8 cellular contexts compared by ENCODE assay signal in the genomic region with DNA sequence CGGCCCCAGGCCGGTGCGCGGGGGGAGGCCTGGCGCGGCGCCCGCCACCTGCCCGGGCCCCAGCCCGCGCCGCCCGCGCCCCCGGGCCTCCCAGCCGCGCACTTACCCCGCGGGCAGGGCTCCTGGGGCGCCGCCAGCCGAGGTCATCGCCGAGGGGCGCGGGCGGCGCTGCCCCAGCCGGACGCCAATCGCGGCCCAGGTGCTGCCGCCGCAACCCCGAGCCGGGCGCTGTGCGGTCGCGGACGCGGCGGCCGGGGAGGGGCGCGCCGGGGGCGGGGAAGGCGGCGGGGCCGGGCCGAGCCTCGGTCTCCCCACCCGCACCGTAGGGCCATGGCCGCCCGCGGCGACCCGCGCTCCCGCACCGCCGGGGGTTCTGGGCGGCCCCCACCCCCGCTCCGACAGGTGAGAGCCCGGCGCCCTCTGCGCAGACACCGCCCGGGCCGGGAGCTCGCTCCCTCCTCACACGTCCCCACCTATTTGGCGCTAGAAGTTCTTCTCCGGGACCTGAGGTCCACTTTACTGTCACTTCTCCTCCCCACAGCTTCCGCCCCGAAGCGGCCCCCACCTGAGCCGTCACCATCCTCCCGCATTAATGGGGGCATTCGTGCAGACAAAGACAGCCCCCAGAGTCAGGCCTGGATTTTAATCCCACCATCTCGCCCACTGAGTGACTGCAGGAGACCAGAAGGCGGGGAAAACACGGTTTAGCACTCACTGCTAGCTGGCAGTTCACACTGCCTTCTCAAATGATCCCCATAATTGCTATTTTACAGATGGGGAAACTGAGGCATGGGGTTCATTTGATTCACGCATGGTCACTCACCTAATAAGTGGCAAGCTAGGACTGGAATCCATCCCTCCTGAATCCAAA. TPM values are rescaled to one million over a fixed set of nuclear protein-coding genes. Genes with fewer than 3 reads are reported as not detected.
DNase-seq lines count a peak whose midpoint lies in the region; ATAC-seq and TF ChIP-seq lines count a peak whose summit lies in the region.

A gene (minus strand): TSS at position 232 of the 871 bp plus-strand sequence. CDS start 85 bp downstream, at position 147.

- no peak for DNase-seq in activated CD8-positive, alpha-beta memory T cell treated with anti-CD3 and anti-CD28 coated beads, Interleukin-2, amount 10 ng/mL, durations not matched to agents 7 days and 5 days
- no peak for DNase-seq in activated CD8-positive, alpha-beta memory T cell treated with anti-CD3 and anti-CD28 coated beads for 24 hours
- DNase-seq in activated B cell treated with CpG ODN at 0.5 μM for 24 hours (no peak), heart left ventricle (no peak), sciatic nerve (ENCODE audit: low spot score) (peak; percentile 33), NOMO-1 (lab: John Stamatoyannopoulos, UW; ENCODE audit: unreplicated experiment in 2 of 2) (no peak), kidney tubule cell (ENCODE audit: low spot score) (no peak)

- intact Hi-C loops in activated B cell treated with CpG ODN at 0.5 μM for 24 hours (cut with micrococcal nuclease) (no loop called here), heart left ventricle (cut with DNase I) (no loop called here), sciatic nerve (cut with DNase I) (no loop called here)

- H3K9me3 ChIP-seq in heart left ventricle: no peaks in the 10 kb centered on the region

- POLR2A ChIA-PET in activated B cell treated with CpG ODN at 0.5 μM for 24 hours (lab: Charles Lee): no interaction called here

- H3K9me3 Mint-ChIP-seq in activated CD8-positive, alpha-beta memory T cell treated with anti-CD3 and anti-CD28 coated beads, Interleukin-2, amount 10 ng/mL, durations not matched to agents 7 days and 5 days (ENCODE audit: low read depth): no peaks in the 10 kb centered on the region
- H3K9me3 Mint-ChIP-seq in activated B cell treated with CpG ODN at 0.5 μM for 24 hours: no peaks in the 10 kb centered on the region

- H3K4me3 ChIP-seq in heart left ventricle: peak within 1 kb of the TSS; percentile 16 to 69 (median 56)

- ATAC-seq in activated CD8-positive, alpha-beta memory T cell treated with anti-CD3 and anti-CD28 coated beads, Interleukin-2, amount 10 ng/mL, durations not matched to agents 7 days and 5 days: peak; percentile 33
- no peak for ATAC-seq in activated B cell treated with CpG ODN at 0.5 μM for 24 hours (ENCODE audit: low read depth)
- no peak for ATAC-seq in heart left ventricle
- peak; percentile 29 for ATAC-seq in sciatic nerve
- no peak for ATAC-seq in HG03159 (IDR thresholded peaks at IDR 0.05; ENCODE audit: unreplicated experiment)

- peaks cover 0 to 38% (median 12%) of the 10 kb centered on the region in 12 donors for H3K4me1 ChIP-seq in heart left ventricle

- peak within 1 kb of the TSS; percentile 55 for H3K4me3 Mint-ChIP-seq in activated CD8-positive, alpha-beta memory T cell treated with anti-CD3 and anti-CD28 coated beads, Interleukin-2, amount 10 ng/mL, durations not matched to agents 7 days and 5 days
- H3K4me3 Mint-ChIP-seq in activated B cell treated with CpG ODN at 0.5 μM for 24 hours: peak within 1 kb of the TSS; percentile 64

- CTCF ChIA-PET in activated CD8-positive, alpha-beta memory T cell treated with anti-CD3 and anti-CD28 coated beads, Interleukin-2, amount 10 ng/mL, durations not matched to agents 7 days and 5 days (lab: Charles Lee): interaction anchor here (0.6 to 1.8 kb wide), 2 partner anchors 34 to 54 kb away, joined by 3 to 10 read pairs; no protein-coding TSS in a partner anchor
- CTCF ChIA-PET in activated B cell treated with CpG ODN at 0.5 μM for 24 hours (lab: Charles Lee): no interaction called here

- H3K36me3 ChIP-seq in heart left ventricle: no peaks in the 10 kb centered on the region

- TF ChIP-seq POLR2A in heart left ventricle (IDR thresholded peaks at IDR 0.05): no peak

- H3K36me3 Mint-ChIP-seq in activated CD8-positive, alpha-beta memory T cell treated with anti-CD3 and anti-CD28 coated beads, Interleukin-2, amount 10 ng/mL, durations not matched to agents 7 days and 5 days: no peaks in the 10 kb centered on the region
- H3K36me3 Mint-ChIP-seq in activated B cell treated with CpG ODN at 0.5 μM for 24 hours (ENCODE audit: low read depth): no peaks in the 10 kb centered on the region

- H3K27ac Mint-ChIP-seq in activated CD8-positive, alpha-beta memory T cell treated with anti-CD3 and anti-CD28 coated beads, Interleukin-2, amount 10 ng/mL, durations not matched to agents 7 days and 5 days: no peak within 1 kb of the TSS
- no peak within 1 kb of the TSS for H3K27ac Mint-ChIP-seq in activated B cell treated with CpG ODN at 0.5 μM for 24 hours

- peaks cover 6% of the 10 kb centered on the region for H3K4me1 Mint-ChIP-seq in activated CD8-positive, alpha-beta memory T cell treated with anti-CD3 and anti-CD28 coated beads, Interleukin-2, amount 10 ng/mL, durations not matched to agents 7 days and 5 days
- peaks cover 10% of the 10 kb centered on the region for H3K4me1 Mint-ChIP-seq in activated B cell treated with CpG ODN at 0.5 μM for 24 hours

- TF ChIP-seq CTCF in activated B cell treated with CpG ODN at 0.5 μM for 24 hours (IDR thresholded peaks at IDR 0.05) (no peak), heart left ventricle (IDR thresholded peaks at IDR 0.05) (no peak)

- WGBS in heart left ventricle, 4 donors: 3 to 18% (median 6%) methylated on average over 11 to 87 of the region's 87 CpGs

- peaks cover 0 to 16% (median 0%) of the 10 kb centered on the region in 9 donors for H3K27me3 ChIP-seq in heart left ventricle

- H3K27ac ChIP-seq in heart left ventricle: peak within 1 kb of the TSS in 11 of 12 donors; percentile 32 to 90 (median 69)

- peaks cover 43% of the 10 kb centered on the region for H3K27me3 Mint-ChIP-seq in activated CD8-positive, alpha-beta memory T cell treated with anti-CD3 and anti-CD28 coated beads, Interleukin-2, amount 10 ng/mL, durations not matched to agents 7 days and 5 days
- peaks cover 28% of the 10 kb centered on the region for H3K27me3 Mint-ChIP-seq in activated B cell treated with CpG ODN at 0.5 μM for 24 hours

RNA-seq across cellular contexts. Expression of the gene that starts here (rescaled TPM):
- total RNA-seq in activated CD8-positive, alpha-beta memory T cell treated with anti-CD3 and anti-CD28 coated beads, Interleukin-2, amount 10 ng/mL, durations not matched to agents 7 days and 5 days: under 1 TPM in 1 of 2 experiments, not detected in 1; 0.33 TPM
- total RNA-seq in activated B cell treated with CpG ODN at 0.5 μM for 24 hours (0.38 TPM in 1 of 2 replicates, not detected in the other), heart left ventricle (10 to 100 TPM; 14.5 to 29.2 (median 23.5) TPM), sciatic nerve (1.2 TPM)
- polyA plus RNA-seq in heart left ventricle: 10 to 100 TPM in 1 of 2 donors, 1 to 10 TPM in 1; 8.4 to 16.0 TPM

Comparison
In these comparisons a context has a peak if more than half of its experiments do, and no peak if none do; other contexts are left out.
1. Peak in ATAC-seq in activated CD8-positive, alpha-beta memory T cell treated with anti-CD3 and anti-CD28 coated beads, Interleukin-2, amount 10 ng/mL, durations not matched to agents 7 days and 5 days; RNA of the gene not detected or under 1 TPM.